ENCODE assay signal across 15 cellular contexts in genomic region chr14:58659846-58660245, GRCh38. TPM values are rescaled to one million over a fixed set of nuclear protein-coding genes. Genes with fewer than 3 reads are reported as not detected.
DNase-seq lines count a peak whose midpoint lies in the region; ATAC-seq and TF ChIP-seq lines count a peak whose summit lies in the region.
"Had no signal": no experiment of that assay in that cellular context is flagged by ENCODE, and none has a peak within 500 bp of the region (broad histone marks: within the 10 kb centered on the region; RNA-seq: fewer than 3 reads in every experiment).

No MANE protein-coding gene starts in this region.

- H3K9ac ChIP-seq in GM23248: no peak overlapping the region

- H3K36me3 ChIP-seq in right atrium auricular region: no peaks in the 10 kb centered on the region
- no peaks in the 10 kb centered on the region for H3K36me3 ChIP-seq in GM23248 (ENCODE audit: low read depth)

- H2AFZ ChIP-seq in GM23248: no peak overlapping the region

- no peak overlapping the region for H3K4me2 ChIP-seq in GM23248 (ENCODE audit: unreplicated experiment)

- 86 to 90% methylated on average over 6 of the region's 6 CpGs for WGBS in GM23248 (ENCODE audit: low coverage in 1 of 2, low lambda C conversion rate in 2 of 2, missing lambda C conversion rate in 2 of 2), 2 experiments

- H3K27ac ChIP-seq in right atrium auricular region: peak overlapping the region in 1 of 2 donors; percentile 6
- no peak overlapping the region for H3K27ac ChIP-seq in GM23248
- H3K27ac ChIP-seq: 22Rv1 had no signal

- 0 out of 2 replicates have a peak, but pooled peaks cover 10% of the 10 kb centered on the region for H3F3A ChIP-seq in GM23248 (ENCODE audit: insufficient read depth)

- H3K4me3 ChIP-seq in right atrium auricular region (no peak overlapping the region), GM23248 (no peak overlapping the region)

- ATAC-seq in Right ventricle myocardium inferior: peak; percentile 85
- ATAC-seq: CD8-positive, alpha-beta T cell had no signal

- no peaks in the 10 kb centered on the region for H4K20me1 ChIP-seq in GM23248 (ENCODE audit: insufficient read depth)

- intact Hi-C loops in Right ventricle myocardium inferior (cut with DNase I): no loop called here

- no peaks in the 10 kb centered on the region for H3K9me3 ChIP-seq in right atrium auricular region
- H3K9me3 ChIP-seq in GM23248 (ENCODE audit: low read depth): no peaks in the 10 kb centered on the region

- no peaks in the 10 kb centered on the region for H3K9me2 ChIP-seq in GM23248 (ENCODE audit: insufficient read depth)

- no peak for DNase-seq in Right ventricle myocardium inferior (ENCODE audit: missing footprints)
- DNase-seq in right atrium auricular region (ENCODE audit: low spot score): no peak
- peak; percentile 11 for DNase-seq in left kidney (ENCODE audit: low read depth, low spot score)
- DNase-seq in pons (ENCODE audit: low spot score): peak; percentile 6
- DNase-seq in OCI-M1 (lab: John Stamatoyannopoulos, UW): no peak
- no peak for DNase-seq in dedifferentiated amniotic fluid mesenchymal stem cell (ENCODE audit: extremely low spot score)
- DNase-seq in GM23248: no peak
- DNase-seq in NCI-H226: no peak
- DNase-seq: CD8-positive, alpha-beta T cell; DND-41; GDM1; GOT3; KBM-7; NCI-H1048 had no signal

- H3K79me2 ChIP-seq in GM23248 (ENCODE audit: insufficient read depth): no peaks in the 10 kb centered on the region

- peaks cover 0 to 4% of the 10 kb centered on the region in 2 donors for H3K4me1 ChIP-seq in right atrium auricular region
- H3K4me1 ChIP-seq in GM23248 (ENCODE audit: insufficient read depth): peaks cover 14% of the 10 kb centered on the region

- in situ Hi-C loops in GM23248 (cut with MboI): no loop called here

- no peak for TF ChIP-seq CTCF in right atrium auricular region (IDR thresholded peaks at IDR 0.05)

- no peaks in the 10 kb centered on the region for H3K27me3 ChIP-seq in right atrium auricular region
- H3K27me3 ChIP-seq in GM23248 (replicated peaks; ENCODE audit: insufficient read depth): no peaks in the 10 kb centered on the region

RNA-seq across cellular contexts. Expression of gene DACT1, which starts 22.1 kb away (rescaled TPM):
- total RNA-seq in Right ventricle myocardium inferior (2.8 TPM), right atrium auricular region (10 to 100 TPM in 1 of 2 donors, 1 to 10 TPM in 1; 3.5 to 21.2 TPM)
- total RNA-seq in GM23248 (2014; rRNA removed; shearing (Covaris generic)): 21.2 and 26.9 TPM in 2 replicates
- 6.5 and 6.8 TPM in 2 replicates for polyA plus RNA-seq in GM23248 (2016; fragmentation: Nextera tagmentation; extraction: Ambion mirVana)

Comparison
In these comparisons a context has a peak if more than half of its experiments do, and no peak if none do; other contexts are left out.
1. DNase-seq: peak in left kidney (single experiment) and pons (single experiment); none in Right ventricle myocardium inferior (single experiment), right atrium auricular region (single experiment), OCI-M1 (single experiment), dedifferentiated amniotic fluid mesenchymal stem cell (single experiment), GM23248 (single experiment) and NCI-H226 (single experiment).